Comparison of ENCODE assay signal across 1 cellular context in genomic region chr17:82503728-82504308, GRCh38.
TF ChIP-seq lines count a peak whose summit lies in the region.

No MANE protein-coding gene starts in this region.

TF ChIP-seq in HepG2, 621 proteins besides CTCF, POLR2A, EP300 and RAD21 (continued from another document and continues in another):
- TF ChIP-seq BCL3 (CRISPR knock-in tag; IDR thresholded peaks at IDR 0.05) (peak; percentile 91), SATB2 (CRISPR knock-in tag; IDR thresholded peaks at IDR 0.05) (peak; percentile 74; the same call in 1 of the 2 replicates), ZNF296 (CRISPR knock-in tag; conservative IDR thresholded peaks at IDR 0.05) (peak; percentile 85; the same call in 1 of the 2 replicates), ZBTB49 (CRISPR knock-in tag; IDR thresholded peaks at IDR 0.05; ENCODE audit: borderline replicate concordance) (peak; percentile 62; the same call in 1 of the 2 replicates), NFYC (CRISPR knock-in tag; IDR thresholded peaks at IDR 0.05) (0 out of 2 replicates have a peak, but pooled peaks have one; percentile 35), HOXA5 (CRISPR knock-in tag; IDR thresholded peaks at IDR 0.05) (no peak), ZNF644 (CRISPR knock-in tag; IDR thresholded peaks at IDR 0.05; ENCODE audit: low read depth) (no peak), ZNF772 (CRISPR knock-in tag; IDR thresholded peaks at IDR 0.05) (peak; percentile 92), ZNF367 (CRISPR knock-in tag; IDR thresholded peaks at IDR 0.05; ENCODE audit: borderline replicate concordance) (peak; percentile 35; the same call in 1 of the 2 replicates), ZNF781 (CRISPR knock-in tag; IDR thresholded peaks at IDR 0.05; ENCODE audit: borderline replicate concordance, not compliant biosample characterization) (peak; percentile 94), CREB1 (IDR thresholded peaks at IDR 0.05) (no peak), CREB1 (CRISPR knock-in tag; IDR thresholded peaks at IDR 0.05) (no peak), ZMAT3 (CRISPR knock-in tag; conservative IDR thresholded peaks at IDR 0.05) (peak; percentile 84; the same call in 1 of the 2 replicates), POLR2AphosphoS2 (IDR thresholded peaks at IDR 0.05; ENCODE audit: low read depth, low read length) (no peak), ZNF766 (CRISPR knock-in tag; IDR thresholded peaks at IDR 0.05; ENCODE audit: borderline replicate concordance) (peak; percentile 88; the same call in 1 of the 2 replicates), PRPF4 (IDR thresholded peaks at IDR 0.05; ENCODE audit: low read depth, low read length, poor library complexity, severe bottlenecking) (no peak), XRCC5 (optimal IDR thresholded peaks at IDR 0.05; ENCODE audit: low read length) (peak; percentile 63), NFKB2 (CRISPR knock-in tag; IDR thresholded peaks at IDR 0.05; ENCODE audit: borderline replicate concordance) (peak; percentile 99), ZNF577 (CRISPR knock-in tag; IDR thresholded peaks at IDR 0.05; ENCODE audit: borderline replicate concordance, low read depth) (no peak), HIC2 (CRISPR knock-in tag; IDR thresholded peaks at IDR 0.05; ENCODE audit: low read depth) (no peak), ZNF343 (CRISPR knock-in tag; IDR thresholded peaks at IDR 0.05) (peak; percentile 85; the same call in 1 of the 2 replicates), NFE2L2 (IDR thresholded peaks at IDR 0.05; ENCODE audit: low read length) (no peak), SMYD3 (CRISPR knock-in tag; IDR thresholded peaks at IDR 0.05) (peak; percentile 87; the same call in 1 of the 2 replicates), ADNP (CRISPR knock-in tag; IDR thresholded peaks at IDR 0.05) (no peak), MAFF (IDR thresholded peaks at IDR 0.05; ENCODE audit: low read depth, low read length) (no peak), NFRKB (IDR thresholded peaks at IDR 0.05) (no peak), ELF1 (CRISPR knock-in tag; IDR thresholded peaks at IDR 0.05) (no peak), ZNF572 (CRISPR knock-in tag; IDR thresholded peaks at IDR 0.05) (peak; percentile 24; the same call in 1 of the 2 replicates), FOXJ3 (CRISPR knock-in tag; IDR thresholded peaks at IDR 0.05; ENCODE audit: borderline replicate concordance) (no peak), SUZ12 (IDR thresholded peaks at IDR 0.05; ENCODE audit: low read depth, low read length) (no peak), ZSCAN21 (CRISPR knock-in tag; IDR thresholded peaks at IDR 0.05; ENCODE audit: borderline replicate concordance) (peak; percentile 76), ZNF230 (CRISPR knock-in tag; IDR thresholded peaks at IDR 0.05) (peak; percentile 66; the same call in 1 of the 2 replicates), MIER2 (CRISPR knock-in tag; IDR thresholded peaks at IDR 0.05) (no peak), SRY (CRISPR knock-in tag; IDR thresholded peaks at IDR 0.05) (peak; percentile 95; the same call in 1 of the 2 replicates), IRF9 (CRISPR knock-in tag; IDR thresholded peaks at IDR 0.05; ENCODE audit: borderline replicate concordance) (peak; percentile 75; the same call in 1 of the 2 replicates), MAFK (conservative IDR thresholded peaks at IDR 0.05 in 1 of 2, IDR thresholded peaks at IDR 0.05 in 1 of 2; ENCODE audit: low read length in 2 of 2) (no peak), DMTF1 (CRISPR knock-in tag; IDR thresholded peaks at IDR 0.05) (no peak), SSRP1 (CRISPR knock-in tag; IDR thresholded peaks at IDR 0.05) (no peak), KLF6 (CRISPR knock-in tag; IDR thresholded peaks at IDR 0.05) (peak; percentile 80)
- TF ChIP-seq, protein P1, sequence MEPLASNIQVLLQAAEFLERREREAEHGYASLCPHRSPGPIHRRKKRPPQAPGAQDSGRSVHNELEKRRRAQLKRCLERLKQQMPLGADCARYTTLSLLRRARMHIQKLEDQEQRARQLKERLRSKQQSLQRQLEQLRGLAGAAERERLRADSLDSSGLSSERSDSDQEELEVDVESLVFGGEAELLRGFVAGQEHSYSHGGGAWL (CRISPR knock-in tag; IDR thresholded peaks at IDR 0.05): peak; percentile 96
- TF ChIP-seq, protein P2, sequence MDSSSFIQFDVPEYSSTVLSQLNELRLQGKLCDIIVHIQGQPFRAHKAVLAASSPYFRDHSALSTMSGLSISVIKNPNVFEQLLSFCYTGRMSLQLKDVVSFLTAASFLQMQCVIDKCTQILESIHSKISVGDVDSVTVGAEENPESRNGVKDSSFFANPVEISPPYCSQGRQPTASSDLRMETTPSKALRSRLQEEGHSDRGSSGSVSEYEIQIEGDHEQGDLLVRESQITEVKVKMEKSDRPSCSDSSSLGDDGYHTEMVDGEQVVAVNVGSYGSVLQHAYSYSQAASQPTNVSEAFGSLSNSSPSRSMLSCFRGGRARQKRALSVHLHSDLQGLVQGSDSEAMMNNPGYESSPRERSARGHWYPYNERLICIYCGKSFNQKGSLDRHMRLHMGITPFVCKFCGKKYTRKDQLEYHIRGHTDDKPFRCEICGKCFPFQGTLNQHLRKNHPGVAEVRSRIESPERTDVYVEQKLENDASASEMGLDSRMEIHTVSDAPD (CRISPR knock-in tag; IDR thresholded peaks at IDR 0.05): no peak
- TF ChIP-seq, protein P3, sequence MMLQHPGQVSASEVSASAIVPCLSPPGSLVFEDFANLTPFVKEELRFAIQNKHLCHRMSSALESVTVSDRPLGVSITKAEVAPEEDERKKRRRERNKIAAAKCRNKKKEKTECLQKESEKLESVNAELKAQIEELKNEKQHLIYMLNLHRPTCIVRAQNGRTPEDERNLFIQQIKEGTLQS (CRISPR knock-in tag; IDR thresholded peaks at IDR 0.05): no peak
- TF ChIP-seq, protein P4, sequence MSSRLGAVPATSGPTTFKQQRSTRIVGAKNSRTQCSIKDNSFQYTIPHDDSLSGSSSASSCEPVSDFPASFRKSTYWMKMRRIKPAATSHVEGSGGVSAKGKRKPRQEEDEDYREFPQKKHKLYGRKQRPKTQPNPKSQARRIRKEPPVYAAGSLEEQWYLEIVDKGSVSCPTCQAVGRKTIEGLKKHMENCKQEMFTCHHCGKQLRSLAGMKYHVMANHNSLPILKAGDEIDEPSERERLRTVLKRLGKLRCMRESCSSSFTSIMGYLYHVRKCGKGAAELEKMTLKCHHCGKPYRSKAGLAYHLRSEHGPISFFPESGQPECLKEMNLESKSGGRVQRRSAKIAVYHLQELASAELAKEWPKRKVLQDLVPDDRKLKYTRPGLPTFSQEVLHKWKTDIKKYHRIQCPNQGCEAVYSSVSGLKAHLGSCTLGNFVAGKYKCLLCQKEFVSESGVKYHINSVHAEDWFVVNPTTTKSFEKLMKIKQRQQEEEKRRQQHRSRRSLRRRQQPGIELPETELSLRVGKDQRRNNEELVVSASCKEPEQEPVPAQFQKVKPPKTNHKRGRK (CRISPR knock-in tag; IDR thresholded peaks at IDR 0.05): no peak
- TF ChIP-seq, protein P5, sequence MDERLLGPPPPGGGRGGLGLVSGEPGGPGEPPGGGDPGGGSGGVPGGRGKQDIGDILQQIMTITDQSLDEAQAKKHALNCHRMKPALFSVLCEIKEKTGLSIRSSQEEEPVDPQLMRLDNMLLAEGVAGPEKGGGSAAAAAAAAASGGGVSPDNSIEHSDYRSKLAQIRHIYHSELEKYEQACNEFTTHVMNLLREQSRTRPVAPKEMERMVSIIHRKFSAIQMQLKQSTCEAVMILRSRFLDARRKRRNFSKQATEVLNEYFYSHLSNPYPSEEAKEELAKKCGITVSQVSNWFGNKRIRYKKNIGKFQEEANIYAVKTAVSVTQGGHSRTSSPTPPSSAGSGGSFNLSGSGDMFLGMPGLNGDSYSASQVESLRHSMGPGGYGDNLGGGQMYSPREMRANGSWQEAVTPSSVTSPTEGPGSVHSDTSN (CRISPR knock-in tag; IDR thresholded peaks at IDR 0.05): no peak
- TF ChIP-seq, protein P6, sequence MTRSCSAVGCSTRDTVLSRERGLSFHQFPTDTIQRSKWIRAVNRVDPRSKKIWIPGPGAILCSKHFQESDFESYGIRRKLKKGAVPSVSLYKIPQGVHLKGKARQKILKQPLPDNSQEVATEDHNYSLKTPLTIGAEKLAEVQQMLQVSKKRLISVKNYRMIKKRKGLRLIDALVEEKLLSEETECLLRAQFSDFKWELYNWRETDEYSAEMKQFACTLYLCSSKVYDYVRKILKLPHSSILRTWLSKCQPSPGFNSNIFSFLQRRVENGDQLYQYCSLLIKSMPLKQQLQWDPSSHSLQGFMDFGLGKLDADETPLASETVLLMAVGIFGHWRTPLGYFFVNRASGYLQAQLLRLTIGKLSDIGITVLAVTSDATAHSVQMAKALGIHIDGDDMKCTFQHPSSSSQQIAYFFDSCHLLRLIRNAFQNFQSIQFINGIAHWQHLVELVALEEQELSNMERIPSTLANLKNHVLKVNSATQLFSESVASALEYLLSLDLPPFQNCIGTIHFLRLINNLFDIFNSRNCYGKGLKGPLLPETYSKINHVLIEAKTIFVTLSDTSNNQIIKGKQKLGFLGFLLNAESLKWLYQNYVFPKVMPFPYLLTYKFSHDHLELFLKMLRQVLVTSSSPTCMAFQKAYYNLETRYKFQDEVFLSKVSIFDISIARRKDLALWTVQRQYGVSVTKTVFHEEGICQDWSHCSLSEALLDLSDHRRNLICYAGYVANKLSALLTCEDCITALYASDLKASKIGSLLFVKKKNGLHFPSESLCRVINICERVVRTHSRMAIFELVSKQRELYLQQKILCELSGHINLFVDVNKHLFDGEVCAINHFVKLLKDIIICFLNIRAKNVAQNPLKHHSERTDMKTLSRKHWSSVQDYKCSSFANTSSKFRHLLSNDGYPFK (CRISPR knock-in tag; IDR thresholded peaks at IDR 0.05; ENCODE audit: borderline replicate concordance): peak; percentile 65; the same call in 1 of the 2 replicates
- TF ChIP-seq, protein P7, sequence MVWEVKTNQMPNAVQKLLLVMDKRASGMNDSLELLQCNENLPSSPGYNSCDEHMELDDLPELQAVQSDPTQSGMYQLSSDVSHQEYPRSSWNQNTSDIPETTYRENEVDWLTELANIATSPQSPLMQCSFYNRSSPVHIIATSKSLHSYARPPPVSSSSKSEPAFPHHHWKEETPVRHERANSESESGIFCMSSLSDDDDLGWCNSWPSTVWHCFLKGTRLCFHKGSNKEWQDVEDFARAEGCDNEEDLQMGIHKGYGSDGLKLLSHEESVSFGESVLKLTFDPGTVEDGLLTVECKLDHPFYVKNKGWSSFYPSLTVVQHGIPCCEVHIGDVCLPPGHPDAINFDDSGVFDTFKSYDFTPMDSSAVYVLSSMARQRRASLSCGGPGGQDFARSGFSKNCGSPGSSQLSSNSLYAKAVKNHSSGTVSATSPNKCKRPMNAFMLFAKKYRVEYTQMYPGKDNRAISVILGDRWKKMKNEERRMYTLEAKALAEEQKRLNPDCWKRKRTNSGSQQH (CRISPR knock-in tag; IDR thresholded peaks at IDR 0.05; ENCODE audit: low read depth): no peak
